In the genomic region with DNA sequence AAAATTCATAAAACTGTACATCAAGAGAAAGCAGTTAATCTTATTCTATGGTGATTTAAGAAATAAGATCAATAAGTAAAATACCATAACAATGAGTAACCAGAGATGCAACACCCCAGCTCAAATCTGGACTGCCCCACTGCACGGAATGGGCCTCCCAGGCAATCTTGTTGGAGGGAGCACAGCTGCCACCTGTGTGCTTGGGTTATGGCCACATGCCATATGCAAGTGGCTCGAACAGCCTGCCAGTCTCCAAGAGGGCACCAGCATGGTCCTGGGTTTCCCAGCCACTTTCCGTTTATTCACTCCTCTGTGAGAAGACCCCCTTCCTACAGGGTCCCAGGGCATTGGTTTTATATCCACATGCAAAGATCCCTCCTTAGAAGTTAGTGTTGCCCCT, we compare ENCODE assay signal across 22 cellular contexts.
DNase-seq lines count a peak whose midpoint lies in the region; ATAC-seq and TF ChIP-seq lines count a peak whose summit lies in the region.
"Had no signal": no experiment of that assay in that cellular context is flagged by ENCODE, and none has a peak within 500 bp of the region (broad histone marks: within the 10 kb centered on the region; RNA-seq: fewer than 3 reads in every experiment).

No MANE protein-coding gene starts in this region.

- H3K4me1 ChIP-seq in upper lobe of left lung, result no peaks in the 10 kb centered on the region
- H3K4me1 ChIP-seq: BE2C had no signal

- no peak for TF ChIP-seq POLR2A in upper lobe of left lung (IDR thresholded peaks at IDR 0.05)

- no peak overlapping the region for H3K4me3 ChIP-seq in upper lobe of left lung
- H3K4me3 ChIP-seq: GM23338 had no signal

- no peak for TF ChIP-seq EP300 in upper lobe of left lung (IDR thresholded peaks at IDR 0.05)

- peak; percentile 0 for DNase-seq in NCI-H1694 (lab: John Stamatoyannopoulos, UW)
- no peak for DNase-seq in NCI-H1694 treated with DMSO at 0.1 percent for 48 hours (lab: John Stamatoyannopoulos, UW)
- DNase-seq in left ventricle myocardium superior, result no peak
- DNase-seq in cardiac septum (ENCODE audit: low spot score), result no peak
- peak; percentile 6 for DNase-seq in NCI-H774 (lab: John Stamatoyannopoulos, UW)
- no peak for DNase-seq in upper lobe of left lung
- no peak for DNase-seq in HK-2 (ENCODE audit: unreplicated experiment)
- DNase-seq: ACHN; BE2C; CD8-positive, alpha-beta memory T cell; H9; KBM-7; MV-4-11; NCI-H1417 treated with DMSO at 0.1 percent for 48 hours; NCI-H1930; NCI-H2107; NK-92 treated with Interleukin-12 subunit alpha and Interleukin-12 subunit beta, amount 100 ng/mL, for 24 hours; PC-3; SK-N-SH; T-helper 17 cell had no signal

- WGBS in upper lobe of left lung, 2 donors, result 73 to 75% methylated on average over 3 of the region's 3 CpGs

- TF ChIP-seq CTCF in upper lobe of left lung (IDR thresholded peaks at IDR 0.05), result no peak

- ATAC-seq in left ventricle myocardium superior (peak; percentile 58), upper lobe of left lung (ENCODE audit: low FRiP score in 2 of 2) (no peak)
- ATAC-seq: GM23338, PC-3, T-helper 17 cell had no signal

- intact Hi-C loops in left ventricle myocardium superior (cut with micrococcal nuclease), result no loop called here
- intact Hi-C loops in cardiac septum (cut with DNase I), result no loop called here

- H3K27me3 ChIP-seq in upper lobe of left lung, result no peaks in the 10 kb centered on the region
- H3K27me3 ChIP-seq: BE2C had no signal

- no peak overlapping the region for H3K27ac ChIP-seq in upper lobe of left lung
- H3K27ac ChIP-seq: 22Rv1 had no signal

- no peaks in the 10 kb centered on the region for H3K36me3 ChIP-seq in upper lobe of left lung
- H3K36me3 ChIP-seq: BE2C had no signal

- H3K9me3 ChIP-seq in upper lobe of left lung, result no peaks in the 10 kb centered on the region
- H3K9me3 ChIP-seq: BE2C, SK-N-SH had no signal

Comparison
In these comparisons a context has a peak if more than half of its experiments do, and no peak if none do; other contexts are left out.
1. DNase-seq: peak in NCI-H1694 (single experiment) and NCI-H774 (single experiment); none in NCI-H1694 treated with DMSO at 0.1 percent for 48 hours (single experiment), left ventricle myocardium superior (single experiment), cardiac septum (single experiment), upper lobe of left lung (0 of 2) and HK-2 (single experiment).